1 cellular context compared by ENCODE assay signal in the genomic region with DNA sequence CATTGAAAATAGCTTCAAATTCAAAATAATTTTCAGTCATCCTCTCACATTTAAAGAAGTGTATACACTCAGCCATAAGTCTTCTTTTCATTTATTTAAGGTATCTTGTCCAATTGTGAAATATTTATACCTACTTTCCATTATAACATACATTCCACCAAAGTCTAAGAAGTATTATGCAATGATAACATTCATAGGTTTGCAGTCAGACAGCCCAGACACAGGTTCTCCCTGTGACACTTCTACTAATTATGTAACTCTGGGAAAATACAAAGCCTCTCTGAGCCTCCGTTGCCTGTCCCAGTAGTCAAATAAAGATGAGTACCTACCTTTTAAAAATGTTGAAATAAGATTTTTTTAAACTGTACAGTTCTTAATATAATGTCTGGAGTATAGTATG.
TF ChIP-seq lines count a peak whose summit lies in the region.

No MANE protein-coding gene starts in this region.

TF ChIP-seq in HepG2, 621 proteins besides CTCF, POLR2A, EP300 and RAD21 (continued from another document):
- TF ChIP-seq, protein P1, sequence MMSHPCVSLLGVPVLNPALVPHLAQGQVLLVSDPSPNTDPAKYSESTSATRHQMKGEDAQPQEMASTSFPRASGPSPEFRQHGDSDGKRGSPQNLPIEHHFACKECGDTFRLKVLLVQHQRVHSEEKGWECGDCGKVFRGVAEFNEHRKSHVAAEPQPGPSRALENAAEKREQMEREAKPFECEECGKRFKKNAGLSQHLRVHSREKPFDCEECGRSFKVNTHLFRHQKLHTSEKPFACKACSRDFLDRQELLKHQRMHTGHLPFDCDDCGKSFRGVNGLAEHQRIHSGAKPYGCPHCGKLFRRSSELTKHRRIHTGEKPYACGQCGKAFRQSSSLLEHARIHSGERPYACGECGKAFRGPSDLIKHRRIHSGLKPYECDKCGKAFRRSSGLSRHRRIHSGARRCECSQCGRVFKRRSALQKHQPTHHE (CRISPR knock-in tag; IDR thresholded peaks at IDR 0.05; ENCODE audit: borderline replicate concordance) = no peak
- TF ChIP-seq CEBPG (CRISPR knock-in tag; IDR thresholded peaks at IDR 0.05) (peak; percentile 43; the same call in 1 of the 2 replicates), HMG20A (CRISPR knock-in tag; IDR thresholded peaks at IDR 0.05; ENCODE audit: borderline replicate concordance) (no peak), RARA (CRISPR knock-in tag; IDR thresholded peaks at IDR 0.05) (0 out of 2 replicates have a peak, but pooled peaks have one; percentile 24), CEBPB (IDR thresholded peaks at IDR 0.05; ENCODE audit: borderline replicate concordance, low read depth, low read length) (peak; percentile 57; the same call in 1 of the 2 replicates)
- TF ChIP-seq, protein P2, sequence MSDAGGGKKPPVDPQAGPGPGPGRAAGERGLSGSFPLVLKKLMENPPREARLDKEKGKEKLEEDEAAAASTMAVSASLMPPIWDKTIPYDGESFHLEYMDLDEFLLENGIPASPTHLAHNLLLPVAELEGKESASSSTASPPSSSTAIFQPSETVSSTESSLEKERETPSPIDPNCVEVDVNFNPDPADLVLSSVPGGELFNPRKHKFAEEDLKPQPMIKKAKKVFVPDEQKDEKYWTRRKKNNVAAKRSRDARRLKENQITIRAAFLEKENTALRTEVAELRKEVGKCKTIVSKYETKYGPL (CRISPR knock-in tag; IDR thresholded peaks at IDR 0.05) = peak; percentile 90
